Comparison of ENCODE assay signal across 8 cellular contexts in the genomic region with DNA sequence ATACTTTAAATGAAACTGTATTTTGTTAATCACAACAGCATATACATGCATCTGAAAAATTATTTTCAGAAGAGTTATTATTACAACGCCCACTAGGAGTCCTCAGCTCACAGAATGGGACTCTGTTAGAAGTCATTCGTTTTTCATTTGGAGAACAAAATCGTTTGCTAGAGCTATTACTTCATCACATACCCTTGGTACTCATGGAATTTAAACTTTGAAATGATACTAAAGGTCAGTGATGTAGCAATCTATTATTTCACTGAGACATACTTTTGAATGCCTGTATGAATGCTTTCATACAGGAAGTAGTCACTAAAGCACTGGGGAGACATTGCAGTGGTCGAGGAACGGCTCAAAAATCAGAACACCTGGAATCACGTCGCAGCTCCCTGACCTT.
DNase-seq lines count a peak whose midpoint lies in the region; ATAC-seq and TF ChIP-seq lines count a peak whose summit lies in the region.

No MANE protein-coding gene starts in this region.

- H3K4me1 Mint-ChIP-seq in T-cell (peaks cover 11 to 15% (median 14%) of the 10 kb centered on the region in 3 donors), glutamatergic neuron (ENCODE audit: low read depth, unreplicated experiment) (no peaks in the 10 kb centered on the region)
- peaks cover 22% of the 10 kb centered on the region for H3K4me1 Mint-ChIP-seq in stimulated activated memory B cell treated with anti-CD40 and anti-IgM and Interleukin-4, amounts not matched to agents 10 μg/mL and 1 μg/mL and 100 μg/mL, for 72 hours

- peak; percentile 11 to 63 for DNase-seq in NCI-H526 (lab: John Stamatoyannopoulos, UW)
- no peak for DNase-seq in NCI-H526 treated with DMSO at 0.1 percent for 48 hours (lab: John Stamatoyannopoulos, UW)
- DNase-seq in T-cell = no peak
- DNase-seq in glutamatergic neuron = no peak
- DNase-seq in central memory CD4-positive, alpha-beta T cell = no peak
- no peak for DNase-seq in NCI-H128 (lab: John Stamatoyannopoulos, UW; ENCODE audit: unreplicated experiment)

- POLR2A ChIA-PET in T-cell (lab: Charles Lee) = interaction anchor here in 1 of 2 donors (0.5 to 0.7 kb wide), 2 partner anchors 327 to 1242 kb away, joined by 3 read pairs; no protein-coding TSS in a partner anchor

- peak; percentile 69 for TF ChIP-seq CTCF in glutamatergic neuron (IDR thresholded peaks at IDR 0.05; ENCODE audit: partially characterized antibody, unreplicated experiment)

- CTCF ChIA-PET in T-cell (lab: Charles Lee) = interaction anchor here (0.6 to 1.7 kb wide), 10 partner anchors 9 to 394 kb away, joined by 3 to 6 read pairs (median 4); no protein-coding TSS in a partner anchor

- H3K4me3 Mint-ChIP-seq in T-cell (no peak overlapping the region), glutamatergic neuron (ENCODE audit: unreplicated experiment) (no peak overlapping the region)
- H3K4me3 Mint-ChIP-seq in stimulated activated memory B cell treated with anti-CD40 and anti-IgM and Interleukin-4, amounts not matched to agents 10 μg/mL and 1 μg/mL and 100 μg/mL, for 72 hours = no peak overlapping the region

- no peaks in the 10 kb centered on the region for H3K9me3 Mint-ChIP-seq in T-cell
- no peaks in the 10 kb centered on the region for H3K9me3 Mint-ChIP-seq in glutamatergic neuron (ENCODE audit: unreplicated experiment)
- no peaks in the 10 kb centered on the region for H3K9me3 Mint-ChIP-seq in stimulated activated memory B cell treated with anti-CD40 and anti-IgM and Interleukin-4, amounts not matched to agents 10 μg/mL and 1 μg/mL and 100 μg/mL, for 72 hours

- ATAC-seq in HG03196 (IDR thresholded peaks at IDR 0.05; ENCODE audit: unreplicated experiment) (peak; percentile 52), T-cell (replicated peaks in 1 of 4) (peak; percentile 51 to 72 (median 64))
- no peak for ATAC-seq in stimulated activated memory B cell treated with anti-CD40 and anti-IgM and Interleukin-4, amounts not matched to agents 10 μg/mL and 1 μg/mL and 100 μg/mL, for 72 hours

- H3K36me3 Mint-ChIP-seq in T-cell (peaks cover 24% of the 10 kb centered on the region), glutamatergic neuron (ENCODE audit: unreplicated experiment) (no peaks in the 10 kb centered on the region)
- peaks cover 14% of the 10 kb centered on the region for H3K36me3 Mint-ChIP-seq in stimulated activated memory B cell treated with anti-CD40 and anti-IgM and Interleukin-4, amounts not matched to agents 10 μg/mL and 1 μg/mL and 100 μg/mL, for 72 hours

- peak overlapping the region; percentile 58 to 65 for H3K27ac Mint-ChIP-seq in T-cell
- H3K27ac Mint-ChIP-seq in glutamatergic neuron (ENCODE audit: unreplicated experiment) = no peak overlapping the region
- peak overlapping the region; percentile 27 for H3K27ac Mint-ChIP-seq in stimulated activated memory B cell treated with anti-CD40 and anti-IgM and Interleukin-4, amounts not matched to agents 10 μg/mL and 1 μg/mL and 100 μg/mL, for 72 hours

- H3K27me3 Mint-ChIP-seq in T-cell (no peaks in the 10 kb centered on the region), glutamatergic neuron (ENCODE audit: unreplicated experiment) (no peaks in the 10 kb centered on the region)
- H3K27me3 Mint-ChIP-seq in stimulated activated memory B cell treated with anti-CD40 and anti-IgM and Interleukin-4, amounts not matched to agents 10 μg/mL and 1 μg/mL and 100 μg/mL, for 72 hours = no peaks in the 10 kb centered on the region

Comparison
In these comparisons a context has a peak if more than half of its experiments do, and no peak if none do; other contexts are left out.
1. DNase-seq: peak in NCI-H526 (2 of 2); none in NCI-H526 treated with DMSO at 0.1 percent for 48 hours (single experiment), T-cell (0 of 34), glutamatergic neuron (single experiment), central memory CD4-positive, alpha-beta T cell (single experiment) and NCI-H128 (single experiment).